Comparison of ENCODE assay signal across 19 cellular contexts in the genomic region with DNA sequence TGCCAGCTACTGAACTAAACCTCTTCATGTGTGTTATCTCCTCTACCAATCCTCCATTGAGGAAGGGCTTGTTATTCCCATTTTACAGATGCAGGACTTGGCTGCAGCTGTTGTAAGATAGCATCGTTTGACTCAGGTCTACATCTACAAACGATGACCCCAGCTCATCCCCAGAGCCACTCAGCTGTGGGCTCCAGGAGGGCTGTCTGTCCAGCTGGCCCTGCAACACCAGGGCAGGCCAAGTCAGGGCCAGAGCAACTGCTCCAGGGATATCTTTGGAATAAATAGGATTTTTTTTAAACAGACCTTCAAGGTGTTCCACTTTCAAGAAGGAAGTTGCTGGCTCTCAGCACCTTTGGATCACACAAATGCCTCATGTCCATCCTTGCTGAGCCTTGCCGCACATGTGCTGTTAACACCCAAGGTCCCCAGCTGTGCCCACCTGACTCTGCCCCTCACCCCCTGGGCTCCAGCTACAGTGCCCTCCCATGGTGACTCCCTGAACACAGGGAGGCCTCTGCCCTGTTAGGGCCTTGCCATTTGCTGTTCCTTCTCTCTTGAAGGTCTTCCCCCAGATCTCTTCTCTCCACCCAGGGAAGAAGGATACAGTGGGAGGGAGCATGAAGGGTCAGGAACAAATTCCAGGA. TPM values are rescaled to one million over a fixed set of nuclear protein-coding genes. Genes with fewer than 3 reads are reported as not detected.
DNase-seq lines count a peak whose midpoint lies in the region; ATAC-seq and TF ChIP-seq lines count a peak whose summit lies in the region.
"Had no signal": no experiment of that assay in that cellular context is flagged by ENCODE, and none has a peak within 500 bp of the region (broad histone marks: within the 10 kb centered on the region; RNA-seq: fewer than 3 reads in every experiment).

No MANE protein-coding gene starts in this region.

- H3K27ac ChIP-seq in lower lobe of right lung = no peak overlapping the region
- H3K27ac ChIP-seq in sigmoid colon = no peak overlapping the region
- H3K27ac ChIP-seq: A549, RWPE1 had no signal

- TF ChIP-seq EP300 in sigmoid colon (IDR thresholded peaks at IDR 0.05) = no peak

- H3K4me3 ChIP-seq in lower lobe of right lung (no peak overlapping the region), sigmoid colon (no peak overlapping the region)
- H3K4me3 ChIP-seq: A549, GM23338 had no signal

- H3K9me3 ChIP-seq in lower lobe of right lung = no peaks in the 10 kb centered on the region
- no peaks in the 10 kb centered on the region for H3K9me3 ChIP-seq in sigmoid colon
- H3K9me3 ChIP-seq: A549 had no signal

- intact Hi-C loops in lower lobe of right lung (cut with DNase I) (no loop called here), sigmoid colon (cut with DNase I) (no loop called here)

- H3K36me3 ChIP-seq in lower lobe of right lung (no peaks in the 10 kb centered on the region), sigmoid colon (no peaks in the 10 kb centered on the region)

- no peak for TF ChIP-seq POLR2A in sigmoid colon (IDR thresholded peaks at IDR 0.05)

- CTCF ChIA-PET in activated CD8-positive, alpha-beta memory T cell treated with anti-CD3 and anti-CD28 coated beads, Interleukin-2, amount 10 ng/mL, durations not matched to agents 7 days and 5 days (lab: Charles Lee) = no interaction called here
- CTCF ChIA-PET in HEK293T (lab: Yijun Ruan, JAX) = interaction anchor here (0.9 to 1.3 kb wide), 2 partner anchors 15 to 17 kb away, joined by 3 read pairs; no protein-coding TSS in a partner anchor

- no peak overlapping the region for H3K4me3 Mint-ChIP-seq in activated CD8-positive, alpha-beta memory T cell treated with anti-CD3 and anti-CD28 coated beads, Interleukin-2, amount 10 ng/mL, durations not matched to agents 7 days and 5 days
- H3K4me3 Mint-ChIP-seq: GM23338, HFFc6 had no signal

- DNase-seq in activated CD8-positive, alpha-beta memory T cell treated with anti-CD3 and anti-CD28 coated beads, Interleukin-2, amount 10 ng/mL, durations not matched to agents 7 days and 5 days = peak; percentile 32
- DNase-seq in activated CD8-positive, alpha-beta memory T cell treated with anti-CD3 and anti-CD28 coated beads, Interleukin-2, amount 50 U/mL, for 4 hours = no peak
- DNase-seq in HEK293T (ENCODE audit: extremely low spot score) (peak; percentile 1), lower lobe of right lung (peak; percentile 29), sigmoid colon (peak; percentile 53), SK-N-DZ (ENCODE audit: low spot score) (no peak)
- DNase-seq in activated CD4-positive, CD25-positive, alpha-beta regulatory T cell (lab: John Stamatoyannopoulos, UW) = no peak
- DNase-seq: C1 segment of cervical spinal cord, DND-41, HFFc6, KG1, NCI-H1417 treated with DMSO at 0.1 percent for 48 hours, NCI-H2029 treated with DMSO at 0.1 percent for 48 hours, NCI-H748 treated with DMSO at 0.1 percent for 48 hours had no signal

- H3K4me1 ChIP-seq in lower lobe of right lung (no peaks in the 10 kb centered on the region), sigmoid colon (no peaks in the 10 kb centered on the region)
- H3K4me1 ChIP-seq: A549 had no signal

- POLR2A ChIA-PET in HEK293T (lab: Yijun Ruan, JAX) = no interaction called here

- peaks cover 6% of the 10 kb centered on the region for H3K27me3 Mint-ChIP-seq in activated CD8-positive, alpha-beta memory T cell treated with anti-CD3 and anti-CD28 coated beads, Interleukin-2, amount 10 ng/mL, durations not matched to agents 7 days and 5 days

- H3K27me3 ChIP-seq in lower lobe of right lung (ENCODE audit: low read depth) = no peaks in the 10 kb centered on the region
- no peaks in the 10 kb centered on the region for H3K27me3 ChIP-seq in sigmoid colon

- no peaks in the 10 kb centered on the region for H3K4me1 Mint-ChIP-seq in activated CD8-positive, alpha-beta memory T cell treated with anti-CD3 and anti-CD28 coated beads, Interleukin-2, amount 10 ng/mL, durations not matched to agents 7 days and 5 days
- H3K4me1 Mint-ChIP-seq: GM23338 had no signal

- no peak for TF ChIP-seq CTCF in lower lobe of right lung (IDR thresholded peaks at IDR 0.05)
- no peak for TF ChIP-seq CTCF in sigmoid colon (IDR thresholded peaks at IDR 0.05)

- H3K27ac Mint-ChIP-seq in activated CD8-positive, alpha-beta memory T cell treated with anti-CD3 and anti-CD28 coated beads, Interleukin-2, amount 10 ng/mL, durations not matched to agents 7 days and 5 days = no peak overlapping the region
- H3K27ac Mint-ChIP-seq: GM23338, HFFc6 had no signal

- WGBS in sigmoid colon, 2 donors = 91 to 92% methylated on average over 3 of the region's 3 CpGs

- H3K9me3 Mint-ChIP-seq in activated CD8-positive, alpha-beta memory T cell treated with anti-CD3 and anti-CD28 coated beads, Interleukin-2, amount 10 ng/mL, durations not matched to agents 7 days and 5 days (ENCODE audit: low read depth) = no peaks in the 10 kb centered on the region
- H3K9me3 Mint-ChIP-seq: HFFc6 had no signal

- ATAC-seq in activated CD8-positive, alpha-beta memory T cell treated with anti-CD3 and anti-CD28 coated beads, Interleukin-2, amount 10 ng/mL, durations not matched to agents 7 days and 5 days = no peak
- ATAC-seq in lower lobe of right lung = no peak
- no peak for ATAC-seq in GM18517 (IDR thresholded peaks at IDR 0.05; ENCODE audit: unreplicated experiment)
- ATAC-seq: A549, GM23338, HepG2 had no signal

- H3K36me3 Mint-ChIP-seq in activated CD8-positive, alpha-beta memory T cell treated with anti-CD3 and anti-CD28 coated beads, Interleukin-2, amount 10 ng/mL, durations not matched to agents 7 days and 5 days = no peaks in the 10 kb centered on the region

TF ChIP-seq in HEK293T, 16 proteins besides CTCF, POLR2A, EP300 and RAD21:
- no peak for TF ChIP-seq CTBP1 (IDR thresholded peaks at IDR 0.05; ENCODE audit: borderline replicate concordance)
- no peak for TF ChIP-seq TARDBP (IDR thresholded peaks at IDR 0.05)
- TF ChIP-seq SUZ12 (IDR thresholded peaks at IDR 0.05) = no peak
- TF ChIP-seq, protein P1, sequence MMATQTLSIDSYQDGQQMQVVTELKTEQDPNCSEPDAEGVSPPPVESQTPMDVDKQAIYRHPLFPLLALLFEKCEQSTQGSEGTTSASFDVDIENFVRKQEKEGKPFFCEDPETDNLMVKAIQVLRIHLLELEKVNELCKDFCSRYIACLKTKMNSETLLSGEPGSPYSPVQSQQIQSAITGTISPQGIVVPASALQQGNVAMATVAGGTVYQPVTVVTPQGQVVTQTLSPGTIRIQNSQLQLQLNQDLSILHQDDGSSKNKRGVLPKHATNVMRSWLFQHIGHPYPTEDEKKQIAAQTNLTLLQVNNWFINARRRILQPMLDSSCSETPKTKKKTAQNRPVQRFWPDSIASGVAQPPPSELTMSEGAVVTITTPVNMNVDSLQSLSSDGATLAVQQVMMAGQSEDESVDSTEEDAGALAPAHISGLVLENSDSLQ (IDR thresholded peaks at IDR 0.05) = no peak
- no peak for TF ChIP-seq HDGF (IDR thresholded peaks at IDR 0.05; ENCODE audit: borderline replicate concordance)
- no peak for TF ChIP-seq L3MBTL2 (conservative IDR thresholded peaks at IDR 0.05)
- no peak for TF ChIP-seq BHLHE40 (IDR thresholded peaks at IDR 0.05; ENCODE audit: borderline replicate concordance)
- TF ChIP-seq NFRKB (IDR thresholded peaks at IDR 0.05) = no peak
- no peak for TF ChIP-seq ARNT (IDR thresholded peaks at IDR 0.05)
- no peak for TF ChIP-seq LEF1 (IDR thresholded peaks at IDR 0.05; ENCODE audit: borderline replicate concordance)
- no peak for TF ChIP-seq FOXA1 (IDR thresholded peaks at IDR 0.05)
- TF ChIP-seq ELF4 (IDR thresholded peaks at IDR 0.05) = no peak
- TF ChIP-seq SP1 (IDR thresholded peaks at IDR 0.05) = no peak

RNA-seq across cellular contexts. Expression of a gene that starts 31.0 kb away (rescaled TPM):
- total RNA-seq in activated CD8-positive, alpha-beta memory T cell treated with anti-CD3 and anti-CD28 coated beads, Interleukin-2, amount 10 ng/mL, durations not matched to agents 7 days and 5 days = not detected
- 2.8 TPM for total RNA-seq in lower lobe of right lung
- 10 to 100 TPM; 15.0 to 32.5 (median 27.6) TPM for total RNA-seq in sigmoid colon
- polyA plus RNA-seq in sigmoid colon = 10 to 100 TPM in 1 of 3 donors, 1 to 10 TPM in 2; 7.2 to 10.4 (median 8.5) TPM
- polyA plus RNA-seq in SK-N-DZ (2014; cell fraction: cytosol; rRNA removed) = 0.10 TPM in 1 of 2 replicates, not detected in the other
- not detected in 2 replicates for polyA plus RNA-seq in SK-N-DZ (2014; cell fraction: nucleus; rRNA removed)

Comparison
In these comparisons a context has a peak if more than half of its experiments do, and no peak if none do; other contexts are left out.
1. DNase-seq: peak in activated CD8-positive, alpha-beta memory T cell treated with anti-CD3 and anti-CD28 coated beads, Interleukin-2, amount 10 ng/mL, durations not matched to agents 7 days and 5 days (single experiment), HEK293T (single experiment), lower lobe of right lung (single experiment) and sigmoid colon (single experiment); none in activated CD8-positive, alpha-beta memory T cell treated with anti-CD3 and anti-CD28 coated beads, Interleukin-2, amount 50 U/mL, for 4 hours (single experiment), activated CD4-positive, CD25-positive, alpha-beta regulatory T cell (0 of 4) and SK-N-DZ (single experiment).